In genomic region chr1:199646761-199647160, GRCh38 we compare ENCODE assay signal across 1 cellular context.
TF ChIP-seq lines count a peak whose summit lies in the region.

No MANE protein-coding gene starts in this region.

TF ChIP-seq in HepG2, 621 proteins besides CTCF, POLR2A, EP300 and RAD21 (continued from another document and continues in another):
- TF ChIP-seq, protein P1, sequence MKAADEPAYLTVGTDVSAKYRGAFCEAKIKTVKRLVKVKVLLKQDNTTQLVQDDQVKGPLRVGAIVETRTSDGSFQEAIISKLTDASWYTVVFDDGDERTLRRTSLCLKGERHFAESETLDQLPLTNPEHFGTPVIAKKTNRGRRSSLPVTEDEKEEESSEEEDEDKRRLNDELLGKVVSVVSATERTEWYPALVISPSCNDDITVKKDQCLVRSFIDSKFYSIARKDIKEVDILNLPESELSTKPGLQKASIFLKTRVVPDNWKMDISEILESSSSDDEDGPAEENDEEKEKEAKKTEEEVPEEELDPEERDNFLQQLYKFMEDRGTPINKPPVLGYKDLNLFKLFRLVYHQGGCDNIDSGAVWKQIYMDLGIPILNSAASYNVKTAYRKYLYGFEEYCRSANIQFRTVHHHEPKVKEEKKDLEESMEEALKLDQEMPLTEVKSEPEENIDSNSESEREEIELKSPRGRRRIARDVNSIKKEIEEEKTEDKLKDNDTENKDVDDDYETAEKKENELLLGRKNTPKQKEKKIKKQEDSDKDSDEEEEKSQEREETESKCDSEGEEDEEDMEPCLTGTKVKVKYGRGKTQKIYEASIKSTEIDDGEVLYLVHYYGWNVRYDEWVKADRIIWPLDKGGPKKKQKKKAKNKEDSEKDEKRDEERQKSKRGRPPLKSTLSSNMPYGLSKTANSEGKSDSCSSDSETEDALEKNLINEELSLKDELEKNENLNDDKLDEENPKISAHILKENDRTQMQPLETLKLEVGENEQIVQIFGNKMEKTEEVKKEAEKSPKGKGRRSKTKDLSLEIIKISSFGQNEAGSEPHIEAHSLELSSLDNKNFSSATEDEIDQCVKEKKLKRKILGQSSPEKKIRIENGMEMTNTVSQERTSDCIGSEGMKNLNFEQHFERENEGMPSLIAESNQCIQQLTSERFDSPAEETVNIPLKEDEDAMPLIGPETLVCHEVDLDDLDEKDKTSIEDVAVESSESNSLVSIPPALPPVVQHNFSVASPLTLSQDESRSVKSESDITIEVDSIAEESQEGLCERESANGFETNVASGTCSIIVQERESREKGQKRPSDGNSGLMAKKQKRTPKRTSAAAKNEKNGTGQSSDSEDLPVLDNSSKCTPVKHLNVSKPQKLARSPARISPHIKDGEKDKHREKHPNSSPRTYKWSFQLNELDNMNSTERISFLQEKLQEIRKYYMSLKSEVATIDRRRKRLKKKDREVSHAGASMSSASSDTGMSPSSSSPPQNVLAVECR (CRISPR knock-in tag; IDR thresholded peaks at IDR 0.05; ENCODE audit: borderline replicate concordance) = no peak
- TF ChIP-seq HNRNPUL1 (IDR thresholded peaks at IDR 0.05; ENCODE audit: low read depth, low read length) = no peak
- no peak for TF ChIP-seq RELA (CRISPR knock-in tag; IDR thresholded peaks at IDR 0.05)
- TF ChIP-seq ZKSCAN5 (CRISPR knock-in tag; IDR thresholded peaks at IDR 0.05) = no peak
- TF ChIP-seq POLR2AphosphoS2 (IDR thresholded peaks at IDR 0.05; ENCODE audit: low read depth, low read length) = no peak
- TF ChIP-seq RXRB (CRISPR knock-in tag; IDR thresholded peaks at IDR 0.05; ENCODE audit: borderline replicate concordance) = 0 out of 2 replicates have a peak, but pooled peaks have one; percentile 24
- TF ChIP-seq DBP (CRISPR knock-in tag; IDR thresholded peaks at IDR 0.05; ENCODE audit: not compliant biosample characterization) = no peak
- no peak for TF ChIP-seq MTA1 (CRISPR knock-in tag; IDR thresholded peaks at IDR 0.05; ENCODE audit: borderline replicate concordance)
- TF ChIP-seq ZNF646 (CRISPR knock-in tag; IDR thresholded peaks at IDR 0.05) = no peak
- TF ChIP-seq ATF5 (CRISPR knock-in tag; IDR thresholded peaks at IDR 0.05; ENCODE audit: low read depth) = no peak
- TF ChIP-seq MXD3 (CRISPR knock-in tag; IDR thresholded peaks at IDR 0.05) = no peak
- no peak for TF ChIP-seq SNRNP70 (IDR thresholded peaks at IDR 0.05; ENCODE audit: low read depth, low read length)
- no peak for TF ChIP-seq ZSCAN12 (CRISPR knock-in tag; IDR thresholded peaks at IDR 0.05)
- TF ChIP-seq TARDBP (CRISPR knock-in tag; IDR thresholded peaks at IDR 0.05) = no peak
- no peak for TF ChIP-seq SSRP1 (CRISPR knock-in tag; IDR thresholded peaks at IDR 0.05)
- no peak for TF ChIP-seq FOXA1 (IDR thresholded peaks at IDR 0.05)
- TF ChIP-seq FOXA1 (CRISPR knock-in tag; IDR thresholded peaks at IDR 0.05) = no peak
- TF ChIP-seq NKX3-1 (CRISPR knock-in tag; IDR thresholded peaks at IDR 0.05) = no peak
- TF ChIP-seq HINFP (CRISPR knock-in tag; IDR thresholded peaks at IDR 0.05; ENCODE audit: low read depth) = no peak
- TF ChIP-seq ATF2 (CRISPR knock-in tag; IDR thresholded peaks at IDR 0.05) = no peak
- TF ChIP-seq, protein P2, sequence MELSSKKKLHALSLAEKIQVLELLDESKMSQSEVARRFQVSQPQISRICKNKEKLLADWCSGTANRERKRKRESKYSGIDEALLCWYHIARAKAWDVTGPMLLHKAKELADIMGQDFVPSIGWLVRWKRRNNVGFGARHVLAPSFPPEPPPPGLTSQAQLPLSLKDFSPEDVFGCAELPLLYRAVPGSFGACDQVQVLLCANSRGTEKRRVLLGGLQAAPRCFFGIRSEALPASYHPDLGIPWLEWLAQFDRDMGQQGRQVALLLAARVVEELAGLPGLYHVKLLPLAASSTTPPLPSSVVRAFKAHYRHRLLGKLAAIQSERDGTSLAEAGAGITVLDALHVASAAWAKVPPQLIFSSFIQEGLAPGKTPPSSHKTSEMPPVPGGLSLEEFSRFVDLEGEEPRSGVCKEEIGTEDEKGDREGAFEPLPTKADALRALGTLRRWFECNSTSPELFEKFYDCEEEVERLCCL (CRISPR knock-in tag; IDR thresholded peaks at IDR 0.05; ENCODE audit: borderline replicate concordance) = no peak
- TF ChIP-seq FOXK2 (IDR thresholded peaks at IDR 0.05) = no peak
- no peak for TF ChIP-seq RXRA (CRISPR knock-in tag; IDR thresholded peaks at IDR 0.05)
- TF ChIP-seq RNF2 (conservative IDR thresholded peaks at IDR 0.05; ENCODE audit: low read depth) = no peak
- TF ChIP-seq EZH2 (conservative IDR thresholded peaks at IDR 0.05; ENCODE audit: low read depth, low read length) = no peak
- no peak for TF ChIP-seq FOXO4 (CRISPR knock-in tag; conservative IDR thresholded peaks at IDR 0.05)
- no peak for TF ChIP-seq HNRNPL (IDR thresholded peaks at IDR 0.05; ENCODE audit: low read depth, low read length)
- TF ChIP-seq, protein P3, sequence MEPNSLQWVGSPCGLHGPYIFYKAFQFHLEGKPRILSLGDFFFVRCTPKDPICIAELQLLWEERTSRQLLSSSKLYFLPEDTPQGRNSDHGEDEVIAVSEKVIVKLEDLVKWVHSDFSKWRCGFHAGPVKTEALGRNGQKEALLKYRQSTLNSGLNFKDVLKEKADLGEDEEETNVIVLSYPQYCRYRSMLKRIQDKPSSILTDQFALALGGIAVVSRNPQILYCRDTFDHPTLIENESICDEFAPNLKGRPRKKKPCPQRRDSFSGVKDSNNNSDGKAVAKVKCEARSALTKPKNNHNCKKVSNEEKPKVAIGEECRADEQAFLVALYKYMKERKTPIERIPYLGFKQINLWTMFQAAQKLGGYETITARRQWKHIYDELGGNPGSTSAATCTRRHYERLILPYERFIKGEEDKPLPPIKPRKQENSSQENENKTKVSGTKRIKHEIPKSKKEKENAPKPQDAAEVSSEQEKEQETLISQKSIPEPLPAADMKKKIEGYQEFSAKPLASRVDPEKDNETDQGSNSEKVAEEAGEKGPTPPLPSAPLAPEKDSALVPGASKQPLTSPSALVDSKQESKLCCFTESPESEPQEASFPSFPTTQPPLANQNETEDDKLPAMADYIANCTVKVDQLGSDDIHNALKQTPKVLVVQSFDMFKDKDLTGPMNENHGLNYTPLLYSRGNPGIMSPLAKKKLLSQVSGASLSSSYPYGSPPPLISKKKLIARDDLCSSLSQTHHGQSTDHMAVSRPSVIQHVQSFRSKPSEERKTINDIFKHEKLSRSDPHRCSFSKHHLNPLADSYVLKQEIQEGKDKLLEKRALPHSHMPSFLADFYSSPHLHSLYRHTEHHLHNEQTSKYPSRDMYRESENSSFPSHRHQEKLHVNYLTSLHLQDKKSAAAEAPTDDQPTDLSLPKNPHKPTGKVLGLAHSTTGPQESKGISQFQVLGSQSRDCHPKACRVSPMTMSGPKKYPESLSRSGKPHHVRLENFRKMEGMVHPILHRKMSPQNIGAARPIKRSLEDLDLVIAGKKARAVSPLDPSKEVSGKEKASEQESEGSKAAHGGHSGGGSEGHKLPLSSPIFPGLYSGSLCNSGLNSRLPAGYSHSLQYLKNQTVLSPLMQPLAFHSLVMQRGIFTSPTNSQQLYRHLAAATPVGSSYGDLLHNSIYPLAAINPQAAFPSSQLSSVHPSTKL (CRISPR knock-in tag; IDR thresholded peaks at IDR 0.05) = peak; percentile 58
- TF ChIP-seq HNF4G (IDR thresholded peaks at IDR 0.05; ENCODE audit: borderline replicate concordance, low read depth, low read length) = peak; percentile 37; the same call in 1 of the 2 replicates
- TF ChIP-seq HNF4G (CRISPR knock-in tag; IDR thresholded peaks at IDR 0.05; ENCODE audit: borderline replicate concordance, low read depth) = no peak
- TF ChIP-seq ELF3 (CRISPR knock-in tag; IDR thresholded peaks at IDR 0.05) = no peak
- no peak for TF ChIP-seq ZNF616 (CRISPR knock-in tag; IDR thresholded peaks at IDR 0.05; ENCODE audit: low read depth)
- no peak for TF ChIP-seq NFIC (IDR thresholded peaks at IDR 0.05; ENCODE audit: low read length)
- no peak for TF ChIP-seq IKZF1 (IDR thresholded peaks at IDR 0.05)
- TF ChIP-seq ZFP36 (IDR thresholded peaks at IDR 0.05; ENCODE audit: borderline replicate concordance, low read depth, low read length, partially characterized antibody) = no peak
- TF ChIP-seq ZNF468 (CRISPR knock-in tag; IDR thresholded peaks at IDR 0.05) = no peak
- peak; percentile 75 for TF ChIP-seq SALL1 (CRISPR knock-in tag; IDR thresholded peaks at IDR 0.05)
- TF ChIP-seq BORCS8-MEF2B (CRISPR knock-in tag; IDR thresholded peaks at IDR 0.05) = no peak
